In genomic region chr16:24093049-24093448, GRCh38 we compare ENCODE assay signal across 14 cellular contexts.
"Had no signal": no experiment of that assay in that cellular context is flagged by ENCODE, and none has a peak within 500 bp of the region (broad histone marks: within the 10 kb centered on the region; RNA-seq: fewer than 3 reads in every experiment).

No MANE protein-coding gene starts in this region.

- H3K27ac ChIP-seq: ascending aorta, esophagus muscularis mucosa, lower lobe of right lung, right atrium auricular region, skin epidermis had no signal

- H3K4me3 Mint-ChIP-seq: naive thymus-derived CD4-positive, alpha-beta T cell had no signal

- H3K4me1 ChIP-seq: ascending aorta, esophagus muscularis mucosa, lower lobe of right lung, right atrium auricular region had no signal

- H3K27me3 ChIP-seq: ascending aorta, dorsolateral prefrontal cortex, esophagus muscularis mucosa, right atrium auricular region had no signal

- H3K4me3 ChIP-seq: ascending aorta, dorsolateral prefrontal cortex, esophagus muscularis mucosa, lower lobe of right lung, right atrium auricular region, skin epidermis had no signal

- DNase-seq: activated CD4-positive, alpha-beta T cell treated with anti-CD3 and anti-CD28 coated beads, Interleukin-2, amount 50 U/mL, for 1 hour; activated effector memory CD4-positive, alpha-beta T cell treated with Interleukin-2 at 50 U/mL for 16 hours; dorsolateral prefrontal cortex; left cardiac atrium; lower lobe of right lung; midbrain; naive thymus-derived CD4-positive, alpha-beta T cell; nucleus accumbens; SHP77 treated with DMSO at 0.1 percent for 48 hours; trophoblast cell had no signal

- H3K36me3 ChIP-seq: ascending aorta, esophagus muscularis mucosa, right atrium auricular region had no signal

- ATAC-seq: left cardiac atrium; lower lobe of right lung; naive thymus-derived CD4-positive, alpha-beta T cell had no signal

- H3K27me3 Mint-ChIP-seq: naive thymus-derived CD4-positive, alpha-beta T cell had no signal
